26 cellular contexts compared by ENCODE assay signal in genomic region chrX:108464604-108465003, GRCh38. TPM values are rescaled to one million over a fixed set of nuclear protein-coding genes. Genes with fewer than 3 reads are reported as not detected.
DNase-seq lines count a peak whose midpoint lies in the region; ATAC-seq and TF ChIP-seq lines count a peak whose summit lies in the region.
"Had no signal": no experiment of that assay in that cellular context is flagged by ENCODE, and none has a peak within 500 bp of the region (broad histone marks: within the 10 kb centered on the region; RNA-seq: fewer than 3 reads in every experiment).

No MANE protein-coding gene starts in this region.

- H3K36me3 ChIP-seq in adipocyte (ENCODE audit: control insufficient read depth, insufficient read depth, low read length, severe bottlenecking), result no peaks in the 10 kb centered on the region
- H3K36me3 ChIP-seq: gastrocnemius medialis, right lobe of liver, stomach had no signal

- DNase-seq in EH (ENCODE audit: low read depth) (peak; percentile 74), adipocyte (ENCODE audit: low read depth) (peak; percentile 64), fibroblast of pulmonary artery (ENCODE audit: low read depth) (peak; percentile 38), myocyte (ENCODE audit: low read depth) (peak; percentile 48), NCI-H526 (lab: John Stamatoyannopoulos, UW) (no peak), nucleus accumbens (lab: John Stamatoyannopoulos, UW) (no peak)
- DNase-seq: activated CD4-positive, CD25-positive, alpha-beta regulatory T cell treated with anti-CD3 and anti-CD28 coated beads, Interleukin-2, amount 50 U/mL, for 72 hours; activated CD8-positive, alpha-beta T cell treated with anti-CD3 and anti-CD28 coated beads for 36 hours; activated effector memory CD4-positive, alpha-beta T cell treated with anti-CD3 and anti-CD28 coated beads, Interleukin-2, amount 50 U/mL, for 16 hours; activated T-cell treated with anti-CD3 and anti-CD28 coated beads for 4 hours; dorsolateral prefrontal cortex; gastrocnemius medialis; H9; left cardiac atrium; natural killer cell; NCI-H1694; NCI-H2171 treated with DMSO at 0.1 percent for 48 hours; NCI-H748 treated with DMSO at 0.1 percent for 48 hours; right lobe of liver; stimulated activated CD4-positive, alpha-beta T cell treated with anti-CD3 and anti-CD28 coated beads, Interleukin-15, amount 100 ng/mL, for 24 hours; stomach; T1000 had no signal

- ATAC-seq in GM18907 (IDR thresholded peaks at IDR 0.05; ENCODE audit: unreplicated experiment) (no peak), GM19463 (IDR thresholded peaks at IDR 0.05; ENCODE audit: unreplicated experiment) (no peak)
- ATAC-seq: activated CD8-positive, alpha-beta T cell treated with anti-CD3 and anti-CD28 coated beads for 36 hours; gastrocnemius medialis; left cardiac atrium; natural killer cell; right lobe of liver had no signal

- no peaks in the 10 kb centered on the region for H3K4me1 ChIP-seq in adipocyte (ENCODE audit: control insufficient read depth, insufficient read depth, low read length)
- H3K4me1 ChIP-seq: parathyroid adenoma, right lobe of liver, stomach had no signal

- H3K9ac ChIP-seq in adipocyte (ENCODE audit: low read length), result no peak overlapping the region
- H3K9ac ChIP-seq: parathyroid adenoma had no signal

- H3K27me3 ChIP-seq in adipocyte (replicated peaks; ENCODE audit: control insufficient read depth, insufficient read depth, low read length), result no peaks in the 10 kb centered on the region
- H3K27me3 ChIP-seq: gastrocnemius medialis, stomach had no signal

- no peaks in the 10 kb centered on the region for H3K9me3 ChIP-seq in adipocyte (ENCODE audit: control insufficient read depth, low read length)
- H3K9me3 ChIP-seq: gastrocnemius medialis, right lobe of liver, stomach had no signal

- TF ChIP-seq CTCF in fibroblast of pulmonary artery (IDR thresholded peaks at IDR 0.05; ENCODE audit: low read length, missing control alignments), result no peak

- H3K4me3 ChIP-seq in adipocyte (ENCODE audit: low read length) (no peak overlapping the region), fibroblast of pulmonary artery (replicated peaks; ENCODE audit: low read depth, low read length) (no peak overlapping the region)
- H3K4me3 ChIP-seq: dorsolateral prefrontal cortex, gastrocnemius medialis, right lobe of liver, stomach had no signal

RNA-seq across cellular contexts. Expression of gene COL4A5, which starts 25.0 kb away (rescaled TPM):
- 40.0 and 72.2 TPM in 2 replicates for total RNA-seq in myocyte
- polyA plus RNA-seq in myocyte (2012), result 70.9 TPM
- total RNA-seq: activated CD8-positive, alpha-beta T cell treated with anti-CD3 and anti-CD28 coated beads for 36 hours; natural killer cell; OCI-LY7 had no signal

RNA-seq across cellular contexts. Expression of gene COL4A6, which starts 26.4 kb away (rescaled TPM):
- total RNA-seq in myocyte, result 0.27 and 0.47 TPM in 2 replicates
- polyA plus RNA-seq in myocyte (2012), result 1.2 TPM
- total RNA-seq: activated CD8-positive, alpha-beta T cell treated with anti-CD3 and anti-CD28 coated beads for 36 hours; natural killer cell; OCI-LY7 had no signal

Comparison
In these comparisons a context has a peak if more than half of its experiments do, and no peak if none do; other contexts are left out.
1. DNase-seq: peak in EH (single experiment), adipocyte (single experiment), fibroblast of pulmonary artery (single experiment) and myocyte (single experiment); none in NCI-H526 (0 of 2) and nucleus accumbens (0 of 56).